Comparison of ENCODE assay signal across 13 cellular contexts in genomic region chr4:81378398-81378797, GRCh38.
"Had no signal": no experiment of that assay in that cellular context is flagged by ENCODE, and none has a peak within 500 bp of the region (broad histone marks: within the 10 kb centered on the region; RNA-seq: fewer than 3 reads in every experiment).

No MANE protein-coding gene starts in this region.

- H3K27me3 ChIP-seq: hepatocyte, stomach, testis had no signal

- H2AFZ ChIP-seq: hepatocyte had no signal

- H3K4me3 ChIP-seq: hepatocyte, lung, psoas muscle, stomach, testis had no signal

- ATAC-seq: activated CD8-positive, alpha-beta memory T cell treated with anti-CD3 and anti-CD28 coated beads, Interleukin-2, amount 10 ng/mL, durations not matched to agents 7 days and 5 days; psoas muscle had no signal

- H3K4me2 ChIP-seq: hepatocyte had no signal

- H3K36me3 ChIP-seq: stomach had no signal

- H3K9me3 ChIP-seq: psoas muscle, stomach, testis had no signal

- H3K27ac ChIP-seq: epithelial cell of prostate, psoas muscle, stomach, testis had no signal

- H3K4me1 ChIP-seq: psoas muscle, testis had no signal

- H3K79me2 ChIP-seq: hepatocyte had no signal

- DNase-seq: activated CD4-positive, alpha-beta memory T cell treated with anti-CD3 and anti-CD28 coated beads for 36 hours; activated CD8-positive, alpha-beta memory T cell treated with anti-CD3 and anti-CD28 coated beads, Interleukin-2, amount 10 ng/mL, durations not matched to agents 7 days and 5 days; activated naive CD4-positive, alpha-beta T cell treated with anti-CD3 and anti-CD28 coated beads, Interleukin-2, amount 10 ng/mL, durations not matched to agents 7 days and 5 days; activated T-cell treated with anti-CD3 and anti-CD28 coated beads, Interleukin-2, amount 50 U/mL, for 1 hour; islet precursor cell; midbrain; psoas muscle; stimulated activated CD4-positive, alpha-beta T cell treated with anti-CD3 and anti-CD28 coated beads, Interleukin-1b, Interleukin-23, amount 100 ng/mL, for 48 hours; stomach; testis had no signal
